In the genomic region with DNA sequence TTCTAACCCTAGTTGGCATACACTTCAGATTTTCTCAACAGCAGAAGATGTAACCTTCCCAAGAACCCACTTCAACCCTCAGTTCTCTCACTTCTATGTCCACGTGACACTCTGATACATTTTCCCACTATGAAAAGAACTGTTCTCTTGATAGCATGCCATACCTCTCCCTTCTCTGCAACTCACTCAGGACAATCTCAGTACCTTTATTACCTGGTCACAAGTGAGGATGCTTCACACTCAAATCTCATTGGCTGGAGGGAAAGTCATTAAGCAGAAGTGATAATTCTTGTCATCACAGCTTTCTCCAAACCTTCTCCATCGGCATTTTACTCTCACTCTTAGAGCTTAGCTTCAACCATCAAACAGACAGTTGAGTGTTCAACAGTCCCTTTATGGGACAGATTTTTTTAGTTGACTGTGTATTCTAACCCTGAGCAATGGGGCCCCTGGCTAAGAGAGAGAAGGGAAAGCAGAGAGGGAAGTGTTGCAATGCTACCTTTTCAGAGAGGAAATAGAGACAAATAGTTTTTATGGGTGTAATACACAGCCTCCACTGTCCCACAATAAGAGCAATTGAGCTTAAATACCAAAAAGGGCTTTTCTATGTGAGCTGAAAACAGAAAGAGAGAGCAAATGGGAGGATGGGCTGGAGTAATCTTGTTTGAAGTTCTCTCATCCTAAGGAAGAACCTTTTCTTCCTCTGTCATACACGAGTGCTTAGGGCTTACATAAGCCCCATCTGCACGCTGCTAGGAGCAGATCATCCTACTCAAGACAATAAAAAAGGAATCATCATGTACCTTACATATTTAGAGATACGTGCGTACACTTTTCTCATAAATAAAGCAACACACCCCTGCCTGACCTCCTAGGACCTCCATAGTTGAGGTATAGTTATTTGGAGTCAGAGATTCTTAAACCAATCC, we compare ENCODE assay signal across 1 cellular context.
TF ChIP-seq lines count a peak whose summit lies in the region.

No MANE protein-coding gene starts in this region.

TF ChIP-seq in GM12878, 131 proteins besides CTCF, POLR2A, EP300 and RAD21:
- TF ChIP-seq TAF1 (IDR thresholded peaks at IDR 0.05; ENCODE audit: borderline replicate concordance, low read depth, low read length) (peak; percentile 35; the same call in 1 of the 2 replicates), YY1 (IDR thresholded peaks at IDR 0.05; ENCODE audit: low read depth, low read length) (0 out of 2 replicates have a peak, but pooled peaks have one; percentile 1), EED (IDR thresholded peaks at IDR 0.05; ENCODE audit: low read depth) (0 out of 2 replicates have a peak, but pooled peaks have one; percentile 19), CREB1 (IDR thresholded peaks at IDR 0.05; ENCODE audit: low read depth) (peak; percentile 92), CREM (IDR thresholded peaks at IDR 0.05; ENCODE audit: low read depth) (peak; percentile 80), RAD51 (IDR thresholded peaks at IDR 0.05) (peak; percentile 61; the same call in 1 of the 2 replicates), SMAD5 (IDR thresholded peaks at IDR 0.05; ENCODE audit: low read depth) (peak; percentile 62), NFIC (IDR thresholded peaks at IDR 0.05; ENCODE audit: low read depth, low read length) (peak; percentile 60; the same call in 1 of the 2 replicates), JUNB (IDR thresholded peaks at IDR 0.05) (no peak), SPI1 (IDR thresholded peaks at IDR 0.05; ENCODE audit: borderline replicate concordance, insufficient read depth, low read depth, low read length) (peak; percentile 47; the same call in 1 of the 2 replicates), RFX5 (IDR thresholded peaks at IDR 0.05; ENCODE audit: low read depth, low read length) (peak; percentile 95), SREBF2 (IDR thresholded peaks at IDR 0.05; ENCODE audit: low read length) (no peak), POLR2AphosphoS5 (IDR thresholded peaks at IDR 0.05; ENCODE audit: low read length) (0 out of 2 replicates have a peak, but pooled peaks have one; percentile 39), SIX5 (IDR thresholded peaks at IDR 0.05; ENCODE audit: low read depth, low read length, severe bottlenecking) (no peak), PML (IDR thresholded peaks at IDR 0.05; ENCODE audit: low read length) (peak; percentile 83), SRF (IDR thresholded peaks at IDR 0.05; ENCODE audit: low read depth in 2 of 2, low read length in 2 of 2) (no peak), MTA3 (IDR thresholded peaks at IDR 0.05; ENCODE audit: borderline replicate concordance, low read length) (peak; percentile 65; the same call in 1 of the 2 replicates), CBX5 (IDR thresholded peaks at IDR 0.05; ENCODE audit: low read depth) (peak; percentile 47; the same call in 1 of the 2 replicates), FOXM1 (IDR thresholded peaks at IDR 0.05; ENCODE audit: low read depth, low read length) (0 out of 2 replicates have a peak, but pooled peaks have one; percentile 23)
- TF ChIP-seq, protein P1, sequence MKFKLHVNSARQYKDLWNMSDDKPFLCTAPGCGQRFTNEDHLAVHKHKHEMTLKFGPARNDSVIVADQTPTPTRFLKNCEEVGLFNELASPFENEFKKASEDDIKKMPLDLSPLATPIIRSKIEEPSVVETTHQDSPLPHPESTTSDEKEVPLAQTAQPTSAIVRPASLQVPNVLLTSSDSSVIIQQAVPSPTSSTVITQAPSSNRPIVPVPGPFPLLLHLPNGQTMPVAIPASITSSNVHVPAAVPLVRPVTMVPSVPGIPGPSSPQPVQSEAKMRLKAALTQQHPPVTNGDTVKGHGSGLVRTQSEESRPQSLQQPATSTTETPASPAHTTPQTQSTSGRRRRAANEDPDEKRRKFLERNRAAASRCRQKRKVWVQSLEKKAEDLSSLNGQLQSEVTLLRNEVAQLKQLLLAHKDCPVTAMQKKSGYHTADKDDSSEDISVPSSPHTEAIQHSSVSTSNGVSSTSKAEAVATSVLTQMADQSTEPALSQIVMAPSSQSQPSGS (IDR thresholded peaks at IDR 0.05; ENCODE audit: low read length): 0 out of 2 replicates have a peak, but pooled peaks have one; percentile 27
